ENCODE assay signal across 15 cellular contexts in the genomic region with DNA sequence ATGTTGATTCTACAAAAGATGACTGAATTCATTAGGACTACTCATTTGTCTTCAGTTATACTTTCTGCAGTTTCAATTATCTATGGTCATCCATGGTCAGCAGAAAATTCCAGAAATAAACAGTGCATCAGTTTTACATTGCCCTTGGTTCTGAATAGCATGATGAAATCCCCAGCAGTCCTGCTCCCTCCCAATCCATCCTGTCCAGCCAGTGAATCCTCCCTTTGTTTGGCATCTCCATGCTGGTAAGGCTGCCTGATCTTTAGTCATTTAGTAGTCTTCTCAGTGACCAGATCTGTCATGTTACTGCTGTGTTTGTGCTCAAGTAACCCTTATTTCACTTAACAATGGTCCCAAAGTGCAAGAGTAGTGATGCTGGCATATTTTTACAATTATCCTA.
DNase-seq lines count a peak whose midpoint lies in the region.
"Had no signal": no experiment of that assay in that cellular context is flagged by ENCODE, and none has a peak within 500 bp of the region (broad histone marks: within the 10 kb centered on the region; RNA-seq: fewer than 3 reads in every experiment).

No MANE protein-coding gene starts in this region.

- no peaks in the 10 kb centered on the region for H3K27me3 Mint-ChIP-seq in activated naive CD4-positive, alpha-beta T cell treated with anti-CD3 and anti-CD28 coated beads for 36 hours (ENCODE audit: low read depth)
- H3K27me3 Mint-ChIP-seq: CD4-positive, CD25-positive, alpha-beta regulatory T cell; CD8-positive, alpha-beta memory T cell; IgD-negative memory B cell had no signal

- H3K27ac Mint-ChIP-seq in activated naive CD4-positive, alpha-beta T cell treated with anti-CD3 and anti-CD28 coated beads for 36 hours: no peak overlapping the region
- H3K27ac Mint-ChIP-seq: CD4-positive, CD25-positive, alpha-beta regulatory T cell; CD8-positive, alpha-beta memory T cell; HFFc6; IgD-negative memory B cell had no signal

- H3K4me1 Mint-ChIP-seq in activated naive CD4-positive, alpha-beta T cell treated with anti-CD3 and anti-CD28 coated beads for 36 hours (ENCODE audit: low read depth): no peaks in the 10 kb centered on the region
- H3K4me1 Mint-ChIP-seq: CD4-positive, CD25-positive, alpha-beta regulatory T cell; CD8-positive, alpha-beta memory T cell; IgD-negative memory B cell had no signal

- no peaks in the 10 kb centered on the region for H3K9me3 Mint-ChIP-seq in activated naive CD4-positive, alpha-beta T cell treated with anti-CD3 and anti-CD28 coated beads for 36 hours
- H3K9me3 Mint-ChIP-seq: CD4-positive, CD25-positive, alpha-beta regulatory T cell; CD8-positive, alpha-beta memory T cell; HFFc6; IgD-negative memory B cell had no signal

- no peaks in the 10 kb centered on the region for H3K36me3 Mint-ChIP-seq in activated naive CD4-positive, alpha-beta T cell treated with anti-CD3 and anti-CD28 coated beads for 36 hours (ENCODE audit: low read depth)
- H3K36me3 Mint-ChIP-seq: CD4-positive, CD25-positive, alpha-beta regulatory T cell; CD8-positive, alpha-beta memory T cell; IgD-negative memory B cell had no signal

- H3K4me3 Mint-ChIP-seq in activated naive CD4-positive, alpha-beta T cell treated with anti-CD3 and anti-CD28 coated beads for 36 hours: no peak overlapping the region
- H3K4me3 Mint-ChIP-seq: CD4-positive, CD25-positive, alpha-beta regulatory T cell; CD8-positive, alpha-beta memory T cell; HFFc6; IgD-negative memory B cell had no signal

- CTCF ChIA-PET in activated naive CD4-positive, alpha-beta T cell treated with anti-CD3 and anti-CD28 coated beads for 36 hours (lab: Charles Lee): no interaction called here

- DNase-seq in EH (ENCODE audit: low read depth): peak; percentile 14
- peak; percentile 74 for DNase-seq in foreskin melanocyte
- DNase-seq in pons (ENCODE audit: low spot score): peak; percentile 78
- DNase-seq in NCI-H2081 treated with DMSO at 0.1 percent for 48 hours (lab: John Stamatoyannopoulos, UW): no peak
- no peak for DNase-seq in activated naive CD4-positive, alpha-beta T cell treated with anti-CD3 and anti-CD28 coated beads for 36 hours
- DNase-seq in DMS 273 treated with DMSO at 0.1 percent for 48 hours (lab: John Stamatoyannopoulos, UW): no peak
- DNase-seq: BE2C; CD4-positive, CD25-positive, alpha-beta regulatory T cell; CD8-positive, alpha-beta memory T cell; COR-L47; GDM1; GOT3; H7; HFFc6 had no signal

- intact Hi-C loops in activated naive CD4-positive, alpha-beta T cell treated with anti-CD3 and anti-CD28 coated beads for 36 hours (cut with micrococcal nuclease): no loop called here

Comparison
In these comparisons a context has a peak if more than half of its experiments do, and no peak if none do; other contexts are left out.
1. DNase-seq: peak in EH (single experiment), foreskin melanocyte (single experiment) and pons (single experiment); none in NCI-H2081 treated with DMSO at 0.1 percent for 48 hours (single experiment), activated naive CD4-positive, alpha-beta T cell treated with anti-CD3 and anti-CD28 coated beads for 36 hours (single experiment) and DMS 273 treated with DMSO at 0.1 percent for 48 hours (single experiment).